13 cellular contexts compared by ENCODE assay signal in the genomic region with DNA sequence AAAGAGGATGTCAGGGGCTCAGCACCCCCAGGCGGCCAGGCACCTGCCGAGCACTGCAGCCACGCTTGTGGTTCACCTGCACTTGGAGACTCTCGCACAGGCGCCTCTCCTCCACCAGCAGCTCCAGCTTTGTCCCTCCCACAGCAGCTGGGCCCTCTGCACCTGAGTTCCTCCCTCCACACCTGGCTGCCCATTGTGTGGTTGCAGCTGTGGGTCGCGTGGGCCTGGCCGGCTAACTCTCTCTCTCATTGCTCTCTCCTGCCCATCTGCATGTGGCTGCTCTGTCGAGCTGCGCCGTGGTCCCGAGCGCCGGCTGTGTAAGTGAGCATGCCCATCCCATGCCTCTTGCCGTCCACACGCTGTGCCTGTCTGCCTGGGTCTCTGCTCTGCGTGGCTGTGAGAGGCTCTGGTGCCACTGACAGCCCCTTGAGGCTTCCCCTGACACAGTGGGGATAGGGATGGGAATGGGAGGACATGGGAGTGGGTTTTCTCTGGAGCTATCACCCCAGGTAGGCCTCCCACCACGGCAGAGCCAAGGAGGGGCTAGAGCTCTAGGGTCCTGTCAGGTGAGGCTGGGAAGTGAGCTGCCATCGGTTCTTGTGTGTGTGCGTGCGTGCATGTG. TPM values are rescaled to one million over a fixed set of nuclear protein-coding genes. Genes with fewer than 3 reads are reported as not detected.
DNase-seq lines count a peak whose midpoint lies in the region; ATAC-seq, FAIRE-seq and TF ChIP-seq lines count a peak whose summit lies in the region.
"Had no signal": no experiment of that assay in that cellular context is flagged by ENCODE, and none has a peak within 500 bp of the region (broad histone marks: within the 10 kb centered on the region; RNA-seq: fewer than 3 reads in every experiment).

No MANE protein-coding gene starts in this region.

- H3K4me1 ChIP-seq in Peyer's patch: peaks cover 0 to 8% (median 2%) of the 10 kb centered on the region in 4 donors
- H3K4me1 ChIP-seq in HepG2 (ENCODE audit: insufficient read depth, low read length): peaks cover 10% of the 10 kb centered on the region; the same call in 1 of the 2 replicates
- H3K4me1 ChIP-seq in tibial artery: peaks cover 0 to 6% (median 0%) of the 10 kb centered on the region in 4 donors
- H3K4me1 ChIP-seq in effector memory CD4-positive, alpha-beta T cell (ENCODE audit: control insufficient read depth, insufficient read depth, low read length, poor library complexity, severe bottlenecking): peaks cover 3% of the 10 kb centered on the region

- no peaks in the 10 kb centered on the region; the same call in 1 of the 2 replicates for H4K20me1 ChIP-seq in HepG2 (ENCODE audit: insufficient read depth, low read length)

- H3K9me3 ChIP-seq in Peyer's patch (no peaks in the 10 kb centered on the region), HepG2 (ENCODE audit: low read length) (no peaks in the 10 kb centered on the region), tibial artery (no peaks in the 10 kb centered on the region)
- no peaks in the 10 kb centered on the region for H3K9me3 ChIP-seq in effector memory CD4-positive, alpha-beta T cell (ENCODE audit: control insufficient read depth, low read length)
- H3K9me3 ChIP-seq: SK-N-SH had no signal

- peak; percentile 4 for DNase-seq in activated naive CD4-positive, alpha-beta T cell treated with anti-CD3 and anti-CD28 coated beads, Interleukin-2, amount 50 U/mL, for 16 hours
- DNase-seq in activated naive CD4-positive, alpha-beta T cell treated with anti-CD3 and anti-CD28 coated beads for 36 hours: no peak
- peak in 2 of 3 donors; percentile 67 to 77 for DNase-seq in Peyer's patch
- DNase-seq in HepG2 (ENCODE audit: low spot score): no peak
- peak; percentile 9 to 47 for DNase-seq in tibial artery
- no peak for DNase-seq in activated CD8-positive, alpha-beta memory T cell treated with anti-CD3 and anti-CD28 coated beads, Interleukin-2, amount 10 ng/mL, durations not matched to agents 7 days and 5 days
- DNase-seq in effector memory CD4-positive, alpha-beta T cell: no peak
- DNase-seq: ACHN; activated CD4-positive, alpha-beta T cell treated with anti-CD3 and anti-CD28 coated beads for 4 hours; brain microvascular endothelial cell; GM23248; SK-N-SH had no signal

- H3K4me1 Mint-ChIP-seq in activated naive CD4-positive, alpha-beta T cell treated with anti-CD3 and anti-CD28 coated beads for 36 hours (ENCODE audit: low read depth): peaks cover 4% of the 10 kb centered on the region
- peaks cover 3% of the 10 kb centered on the region for H3K4me1 Mint-ChIP-seq in activated CD8-positive, alpha-beta memory T cell treated with anti-CD3 and anti-CD28 coated beads, Interleukin-2, amount 10 ng/mL, durations not matched to agents 7 days and 5 days

- no peak for TF ChIP-seq RAD21 in HepG2 (CRISPR knock-in tag; IDR thresholded peaks at IDR 0.05)

- no peak overlapping the region for H3K27ac Mint-ChIP-seq in activated naive CD4-positive, alpha-beta T cell treated with anti-CD3 and anti-CD28 coated beads for 36 hours
- H3K27ac Mint-ChIP-seq in activated CD8-positive, alpha-beta memory T cell treated with anti-CD3 and anti-CD28 coated beads, Interleukin-2, amount 10 ng/mL, durations not matched to agents 7 days and 5 days: no peak overlapping the region

- ATAC-seq in HepG2: no peak
- ATAC-seq in activated CD8-positive, alpha-beta memory T cell treated with anti-CD3 and anti-CD28 coated beads, Interleukin-2, amount 10 ng/mL, durations not matched to agents 7 days and 5 days: no peak
- no peak for ATAC-seq in GM21515 (IDR thresholded peaks at IDR 0.05; ENCODE audit: unreplicated experiment)

- no TSS peak for BruUV-seq in HepG2 (replicated peaks; lab: Mats Ljungman, UMichigan)

- H3K79me2 ChIP-seq in HepG2 (ENCODE audit: insufficient read depth, low read length): no peaks in the 10 kb centered on the region

- H3K4me2 ChIP-seq in HepG2 (ENCODE audit: low read depth, low read length): no peak overlapping the region
- H3K4me2 ChIP-seq: SK-N-SH had no signal

- H3K9me3 Mint-ChIP-seq in activated naive CD4-positive, alpha-beta T cell treated with anti-CD3 and anti-CD28 coated beads for 36 hours: no peaks in the 10 kb centered on the region
- no peaks in the 10 kb centered on the region for H3K9me3 Mint-ChIP-seq in activated CD8-positive, alpha-beta memory T cell treated with anti-CD3 and anti-CD28 coated beads, Interleukin-2, amount 10 ng/mL, durations not matched to agents 7 days and 5 days (ENCODE audit: low read depth)

- FAIRE-seq in HepG2 (lab: Jason Lieb, UNC): no peak

- H2AFZ ChIP-seq in HepG2 (ENCODE audit: low read length): no peak overlapping the region
- H2AFZ ChIP-seq: GM23248 had no signal

- H3K27ac ChIP-seq in Peyer's patch (no peak overlapping the region), HepG2 (ENCODE audit: extremely low read length, insufficient read depth, low read length) (no peak overlapping the region), tibial artery (no peak overlapping the region)
- no peak overlapping the region for H3K27ac ChIP-seq in effector memory CD4-positive, alpha-beta T cell (ENCODE audit: insufficient read depth, low read length, poor library complexity, severe bottlenecking)
- H3K27ac ChIP-seq: brain microvascular endothelial cell, GM23248 had no signal

- in situ Hi-C loops in HepG2 (cut with HindIII; ENCODE audit: extremely low pct_ligation_motif_present, low pct_unique_long_range_greater_than_20kb): no loop called here

- H3K27me3 ChIP-seq in Peyer's patch (no peaks in the 10 kb centered on the region), HepG2 (ENCODE audit: control insufficient read depth in 1 of 2, insufficient read depth in 2 of 2, low read length in 2 of 2) (no peaks in the 10 kb centered on the region; a peak in 1 of 5 replicates), tibial artery (peaks cover 0 to 50% of the 10 kb centered on the region in 2 donors)
- H3K27me3 ChIP-seq in effector memory CD4-positive, alpha-beta T cell (replicated peaks; ENCODE audit: control insufficient read depth, insufficient read depth, low read length, poor library complexity, severe bottlenecking): no peaks in the 10 kb centered on the region

- no peaks in the 10 kb centered on the region for H3K27me3 Mint-ChIP-seq in activated naive CD4-positive, alpha-beta T cell treated with anti-CD3 and anti-CD28 coated beads for 36 hours (ENCODE audit: low read depth)
- H3K27me3 Mint-ChIP-seq in activated CD8-positive, alpha-beta memory T cell treated with anti-CD3 and anti-CD28 coated beads, Interleukin-2, amount 10 ng/mL, durations not matched to agents 7 days and 5 days: no peaks in the 10 kb centered on the region

- POLR2A ChIA-PET in HepG2 (lab: Yijun Ruan, JAX): no interaction called here

- TF ChIP-seq CTCF in Peyer's patch (IDR thresholded peaks at IDR 0.05) (no peak), HepG2 (CRISPR knock-in tag; IDR thresholded peaks at IDR 0.05) (no peak), tibial artery (IDR thresholded peaks at IDR 0.05) (no peak)

- H3K4me3 Mint-ChIP-seq in activated naive CD4-positive, alpha-beta T cell treated with anti-CD3 and anti-CD28 coated beads for 36 hours: no peak overlapping the region
- H3K4me3 Mint-ChIP-seq in activated CD8-positive, alpha-beta memory T cell treated with anti-CD3 and anti-CD28 coated beads, Interleukin-2, amount 10 ng/mL, durations not matched to agents 7 days and 5 days: no peak overlapping the region

- intact Hi-C loops in activated naive CD4-positive, alpha-beta T cell treated with anti-CD3 and anti-CD28 coated beads for 36 hours (cut with micrococcal nuclease): no loop called here
- intact Hi-C loops in HepG2 (cut with micrococcal nuclease; ENCODE audit: unreplicated experiment): no loop called here
- intact Hi-C loops in tibial artery (cut with DNase I; ENCODE audit: low total_unique reads): no loop called here

- TF ChIP-seq EP300 in HepG2 (IDR thresholded peaks at IDR 0.05; ENCODE audit: low read depth in 2 of 2, low read length in 2 of 2): no peak
- no peak for TF ChIP-seq EP300 in HepG2 (CRISPR knock-in tag; IDR thresholded peaks at IDR 0.05; ENCODE audit: borderline replicate concordance)

- CTCF ChIA-PET in activated naive CD4-positive, alpha-beta T cell treated with anti-CD3 and anti-CD28 coated beads for 36 hours (lab: Charles Lee): no interaction called here
- CTCF ChIA-PET in HepG2 (lab: Yijun Ruan, JAX; ENCODE audit: low intra/inter-chr PET ratio, low total read pairs): no interaction called here
- CTCF ChIA-PET in activated CD8-positive, alpha-beta memory T cell treated with anti-CD3 and anti-CD28 coated beads, Interleukin-2, amount 10 ng/mL, durations not matched to agents 7 days and 5 days (lab: Charles Lee): no interaction called here

- no peaks in the 10 kb centered on the region for H3K36me3 Mint-ChIP-seq in activated naive CD4-positive, alpha-beta T cell treated with anti-CD3 and anti-CD28 coated beads for 36 hours (ENCODE audit: low read depth)
- H3K36me3 Mint-ChIP-seq in activated CD8-positive, alpha-beta memory T cell treated with anti-CD3 and anti-CD28 coated beads, Interleukin-2, amount 10 ng/mL, durations not matched to agents 7 days and 5 days: no peaks in the 10 kb centered on the region

- TF ChIP-seq POLR2A in Peyer's patch (IDR thresholded peaks at IDR 0.05) (no peak), HepG2 (IDR thresholded peaks at IDR 0.05; ENCODE audit: insufficient read depth in 1 of 2, low read depth in 2 of 2, low read length in 2 of 2) (no peak)

- WGBS in HepG2 (ENCODE audit: low lambda C conversion rate): 92% methylated on average over 13 of the region's 21 CpGs

- no peak overlapping the region for H3K9ac ChIP-seq in HepG2 (ENCODE audit: insufficient read depth, low read depth, low read length)
- H3K9ac ChIP-seq: GM23248, SK-N-SH had no signal

- H3K36me3 ChIP-seq in Peyer's patch (no peaks in the 10 kb centered on the region), HepG2 (replicated peaks in 1 of 2; ENCODE audit: control insufficient read depth in 1 of 2, insufficient read depth in 2 of 2, low read length in 2 of 2) (peaks cover 12 to 13% of the 10 kb centered on the region in 2 experiments; a peak in 4 of 5 replicates), tibial artery (no peaks in the 10 kb centered on the region)
- H3K36me3 ChIP-seq in effector memory CD4-positive, alpha-beta T cell (ENCODE audit: control insufficient read depth, insufficient read depth, low read length): no peaks in the 10 kb centered on the region
- H3K36me3 ChIP-seq: brain microvascular endothelial cell had no signal

- H3K4me3 ChIP-seq in Peyer's patch (no peak overlapping the region), HepG2 (replicated peaks in 1 of 3; ENCODE audit: insufficient read depth in 1 of 3, low read depth in 2 of 3, low read length in 3 of 3) (no peak overlapping the region), tibial artery (no peak overlapping the region)
- no peak overlapping the region for H3K4me3 ChIP-seq in effector memory CD4-positive, alpha-beta T cell (ENCODE audit: insufficient read depth, low read depth, low read length, poor library complexity, severe bottlenecking)
- H3K4me3 ChIP-seq: GM23248 had no signal

RNA-seq across cellular contexts. Expression of gene ACR, which starts 8.5 kb away (rescaled TPM):
- not detected for total RNA-seq in activated naive CD4-positive, alpha-beta T cell treated with anti-CD3 and anti-CD28 coated beads for 36 hours
- total RNA-seq in Peyer's patch: not detected
- not detected in 2 replicates for total RNA-seq in HepG2 (2016; rRNA removed; fragmentation: Illumina TruSeq; extraction: Trizol)
- not detected in 2 replicates for total RNA-seq in HepG2 (2016; cell fraction: cytosol; rRNA removed; fragmentation: Illumina TruSeq; extraction: Trizol; ENCODE audit: low read depth)
- total RNA-seq in HepG2 (2016; cell fraction: insoluble cytoplasmic fraction; rRNA removed; fragmentation: Illumina TruSeq; extraction: Trizol): not detected in 2 replicates
- not detected in 2 replicates for total RNA-seq in HepG2 (2016; cell fraction: membrane; rRNA removed; fragmentation: Illumina TruSeq; extraction: Trizol)
- total RNA-seq in HepG2 (2016; cell fraction: nucleus; rRNA removed; fragmentation: Illumina TruSeq; extraction: Trizol): not detected in 2 replicates
- 0.15 and 0.29 TPM in 2 replicates for polyA plus RNA-seq in HepG2 (2011; rRNA removed)
- polyA plus RNA-seq in HepG2 (2011; cell fraction: cytosol; rRNA removed): 0.04 and 0.12 TPM in 2 replicates
- 0.51 and 0.73 TPM in 2 replicates for polyA plus RNA-seq in HepG2 (2011; cell fraction: nucleus; rRNA removed)
- polyA plus RNA-seq in HepG2 (2012): 0.44 TPM in 1 of 2 replicates, not detected in the other
- polyA plus RNA-seq in HepG2 (2016; cell fraction: cytosol; fragmentation: Illumina TruSeq; extraction: Trizol; ENCODE audit: low read depth): not detected in 2 replicates
- polyA plus RNA-seq in HepG2 (2016; cell fraction: insoluble cytoplasmic fraction; fragmentation: Illumina TruSeq; extraction: Trizol; ENCODE audit: low read depth): not detected in 2 replicates
- polyA plus RNA-seq in HepG2 (2016; cell fraction: membrane; fragmentation: Illumina TruSeq; extraction: Trizol; ENCODE audit: low read depth): not detected in 2 replicates
- polyA plus RNA-seq in HepG2 (2016; cell fraction: nucleus; fragmentation: Illumina TruSeq; extraction: Trizol; ENCODE audit: insufficient read depth, low read depth): not detected in 2 replicates
- polyA minus RNA-seq in HepG2 (2011; rRNA and poly(A)+ RNA removed; ENCODE audit: low replicate concordance): not detected in 2 replicates
- not detected in 2 replicates for polyA minus RNA-seq in HepG2 (2011; cell fraction: cytosol; rRNA and poly(A)+ RNA removed)
- 0.62 and 0.77 TPM in 2 replicates for polyA minus RNA-seq in HepG2 (2011; cell fraction: nucleus; rRNA and poly(A)+ RNA removed)
- total RNA-seq in activated CD8-positive, alpha-beta memory T cell treated with anti-CD3 and anti-CD28 coated beads, Interleukin-2, amount 10 ng/mL, durations not matched to agents 7 days and 5 days: not detected
- total RNA-seq: GM23248 had no signal
- polyA plus RNA-seq: GM23248 had no signal

RNA-seq across cellular contexts. Expression of gene RABL2B, which starts 53.9 kb away (rescaled TPM):
- total RNA-seq in activated naive CD4-positive, alpha-beta T cell treated with anti-CD3 and anti-CD28 coated beads for 36 hours: 10 to 100 TPM; 13.3 to 14.5 TPM
- 10 to 100 TPM; 10.2 to 41.3 (median 27.7) TPM for total RNA-seq in Peyer's patch
- 4.9 and 8.0 TPM in 2 replicates for total RNA-seq in HepG2 (2016; rRNA removed; fragmentation: Illumina TruSeq; extraction: Trizol)
- 9.0 and 9.7 TPM in 2 replicates for total RNA-seq in HepG2 (2016; cell fraction: cytosol; rRNA removed; fragmentation: Illumina TruSeq; extraction: Trizol; ENCODE audit: low read depth)
- total RNA-seq in HepG2 (2016; cell fraction: insoluble cytoplasmic fraction; rRNA removed; fragmentation: Illumina TruSeq; extraction: Trizol): 4.5 and 7.5 TPM in 2 replicates
- total RNA-seq in HepG2 (2016; cell fraction: membrane; rRNA removed; fragmentation: Illumina TruSeq; extraction: Trizol): 5.4 and 9.1 TPM in 2 replicates
- total RNA-seq in HepG2 (2016; cell fraction: nucleus; rRNA removed; fragmentation: Illumina TruSeq; extraction: Trizol): 12.7 and 14.3 TPM in 2 replicates
- polyA plus RNA-seq in HepG2 (2011; rRNA removed): 27.9 and 28.3 TPM in 2 replicates
- 8.2 and 9.8 TPM in 2 replicates for polyA plus RNA-seq in HepG2 (2011; cell fraction: cytosol; rRNA removed)
- 75.3 and 87.9 TPM in 2 replicates for polyA plus RNA-seq in HepG2 (2011; cell fraction: nucleus; rRNA removed)
- 9.5 and 9.6 TPM in 2 replicates for polyA plus RNA-seq in HepG2 (2012)
- 4.1 and 6.8 TPM in 2 replicates for polyA plus RNA-seq in HepG2 (2016; cell fraction: cytosol; fragmentation: Illumina TruSeq; extraction: Trizol; ENCODE audit: low read depth)
- polyA plus RNA-seq in HepG2 (2016; cell fraction: insoluble cytoplasmic fraction; fragmentation: Illumina TruSeq; extraction: Trizol; ENCODE audit: low read depth): 11.8 and 12.5 TPM in 2 replicates
- polyA plus RNA-seq in HepG2 (2016; cell fraction: membrane; fragmentation: Illumina TruSeq; extraction: Trizol; ENCODE audit: low read depth): 8.9 and 10.0 TPM in 2 replicates
- 38.4 and 47.1 TPM in 2 replicates for polyA plus RNA-seq in HepG2 (2016; cell fraction: nucleus; fragmentation: Illumina TruSeq; extraction: Trizol; ENCODE audit: insufficient read depth, low read depth)
- 16.1 and 22.0 TPM in 2 replicates for polyA minus RNA-seq in HepG2 (2011; rRNA and poly(A)+ RNA removed; ENCODE audit: low replicate concordance)
- 4.2 and 4.7 TPM in 2 replicates for polyA minus RNA-seq in HepG2 (2011; cell fraction: cytosol; rRNA and poly(A)+ RNA removed)
- polyA minus RNA-seq in HepG2 (2011; cell fraction: nucleus; rRNA and poly(A)+ RNA removed): 21.5 and 23.5 TPM in 2 replicates
- total RNA-seq in activated CD8-positive, alpha-beta memory T cell treated with anti-CD3 and anti-CD28 coated beads, Interleukin-2, amount 10 ng/mL, durations not matched to agents 7 days and 5 days: 10 to 100 TPM; 21.9 to 26.6 TPM

RNA-seq across cellular contexts. Expression of gene SHANK3, which starts 56.9 kb away (rescaled TPM):
- total RNA-seq in activated naive CD4-positive, alpha-beta T cell treated with anti-CD3 and anti-CD28 coated beads for 36 hours: under 1 TPM; 0.07 TPM
- total RNA-seq in Peyer's patch: 10 to 100 TPM in 2 of 4 donors, 1 to 10 TPM in 2; 2.8 to 36.3 (median 10.8) TPM
- 1.9 and 2.9 TPM in 2 replicates for total RNA-seq in HepG2 (2016; rRNA removed; fragmentation: Illumina TruSeq; extraction: Trizol)
- 0.79 and 1.0 TPM in 2 replicates for total RNA-seq in HepG2 (2016; cell fraction: cytosol; rRNA removed; fragmentation: Illumina TruSeq; extraction: Trizol; ENCODE audit: low read depth)
- 1.7 and 2.9 TPM in 2 replicates for total RNA-seq in HepG2 (2016; cell fraction: insoluble cytoplasmic fraction; rRNA removed; fragmentation: Illumina TruSeq; extraction: Trizol)
- total RNA-seq in HepG2 (2016; cell fraction: membrane; rRNA removed; fragmentation: Illumina TruSeq; extraction: Trizol): 2.3 TPM in 2 replicates
- 2.9 and 3.7 TPM in 2 replicates for total RNA-seq in HepG2 (2016; cell fraction: nucleus; rRNA removed; fragmentation: Illumina TruSeq; extraction: Trizol)
- 4.6 and 6.5 TPM in 2 replicates for polyA plus RNA-seq in HepG2 (2011; rRNA removed)
- polyA plus RNA-seq in HepG2 (2011; cell fraction: cytosol; rRNA removed): 3.0 and 3.9 TPM in 2 replicates
- polyA plus RNA-seq in HepG2 (2011; cell fraction: nucleus; rRNA removed): 25.0 and 33.1 TPM in 2 replicates
- 7.9 and 8.7 TPM in 2 replicates for polyA plus RNA-seq in HepG2 (2012)
- polyA plus RNA-seq in HepG2 (2016; cell fraction: cytosol; fragmentation: Illumina TruSeq; extraction: Trizol; ENCODE audit: low read depth): 0.66 and 0.71 TPM in 2 replicates
- 3.0 and 4.2 TPM in 2 replicates for polyA plus RNA-seq in HepG2 (2016; cell fraction: insoluble cytoplasmic fraction; fragmentation: Illumina TruSeq; extraction: Trizol; ENCODE audit: low read depth)
- polyA plus RNA-seq in HepG2 (2016; cell fraction: membrane; fragmentation: Illumina TruSeq; extraction: Trizol; ENCODE audit: low read depth): 1.6 and 1.9 TPM in 2 replicates
- 14.0 and 17.0 TPM in 2 replicates for polyA plus RNA-seq in HepG2 (2016; cell fraction: nucleus; fragmentation: Illumina TruSeq; extraction: Trizol; ENCODE audit: insufficient read depth, low read depth)
- polyA minus RNA-seq in HepG2 (2011; rRNA and poly(A)+ RNA removed; ENCODE audit: low replicate concordance): 0.07 and 4.8 TPM in 2 replicates
- 5.2 and 5.4 TPM in 2 replicates for polyA minus RNA-seq in HepG2 (2011; cell fraction: cytosol; rRNA and poly(A)+ RNA removed)
- polyA minus RNA-seq in HepG2 (2011; cell fraction: nucleus; rRNA and poly(A)+ RNA removed): 5.8 and 5.9 TPM in 2 replicates
- total RNA-seq in activated CD8-positive, alpha-beta memory T cell treated with anti-CD3 and anti-CD28 coated beads, Interleukin-2, amount 10 ng/mL, durations not matched to agents 7 days and 5 days: under 1 TPM in 1 of 2 experiments, not detected in 1; 0.05 TPM

Comparison
In these comparisons a context has a peak if more than half of its experiments do, and no peak if none do; other contexts are left out.
1. DNase-seq: peak in activated naive CD4-positive, alpha-beta T cell treated with anti-CD3 and anti-CD28 coated beads, Interleukin-2, amount 50 U/mL, for 16 hours (single experiment), Peyer's patch (2 of 3) and tibial artery (2 of 2); none in activated naive CD4-positive, alpha-beta T cell treated with anti-CD3 and anti-CD28 coated beads for 36 hours (single experiment), HepG2 (single experiment), activated CD8-positive, alpha-beta memory T cell treated with anti-CD3 and anti-CD28 coated beads, Interleukin-2, amount 10 ng/mL, durations not matched to agents 7 days and 5 days (single experiment) and effector memory CD4-positive, alpha-beta T cell (0 of 3).